In genomic region chr5:13987843-13988464, GRCh38 we compare ENCODE assay signal across 8 cellular contexts. TPM values are rescaled to one million over a fixed set of nuclear protein-coding genes. Genes with fewer than 3 reads are reported as not detected.
DNase-seq lines count a peak whose midpoint lies in the region; ATAC-seq and TF ChIP-seq lines count a peak whose summit lies in the region.

No MANE protein-coding gene starts in this region.

- no peaks in the 10 kb centered on the region for H3K9me3 Mint-ChIP-seq in chondrocyte (ENCODE audit: low read depth)

- TF ChIP-seq CTCF in chondrocyte (IDR thresholded peaks at IDR 0.05) (peak; percentile 98), right lobe of liver (IDR thresholded peaks at IDR 0.05) (peak; percentile 80 to 86 (median 86)), uterus (IDR thresholded peaks at IDR 0.05) (peak; percentile 68 to 76 (median 72))

- H3K36me3 ChIP-seq in right lobe of liver, result no peaks in the 10 kb centered on the region
- no peaks in the 10 kb centered on the region for H3K36me3 ChIP-seq in uterus

- H3K27ac ChIP-seq in right lobe of liver (no peak overlapping the region), uterus (no peak overlapping the region)

- H3K27me3 ChIP-seq in right lobe of liver, result no peaks in the 10 kb centered on the region
- no peaks in the 10 kb centered on the region for H3K27me3 ChIP-seq in uterus

- no peaks in the 10 kb centered on the region for H3K9me3 ChIP-seq in right lobe of liver
- H3K9me3 ChIP-seq in uterus, result no peaks in the 10 kb centered on the region

- DNase-seq in DMS153 treated with DMSO at 0.1 percent for 48 hours (lab: John Stamatoyannopoulos, UW; ENCODE audit: unreplicated experiment) (peak; percentile 76), KG1 (lab: John Stamatoyannopoulos, UW) (peak; percentile 58), OCI-M1 (lab: John Stamatoyannopoulos, UW) (peak; percentile 59), chondrocyte (ENCODE audit: low spot score) (no peak), right lobe of liver (peak in 1 of 3 donors; percentile 35), uterus (peak; percentile 17 to 25), posterior vena cava (ENCODE audit: low spot score) (no peak)

- peaks cover 0 to 4% (median 0%) of the 10 kb centered on the region in 4 donors for H3K4me1 ChIP-seq in right lobe of liver
- H3K4me1 ChIP-seq in uterus, result no peaks in the 10 kb centered on the region

- H3K27me3 Mint-ChIP-seq in chondrocyte (ENCODE audit: low read depth), result no peaks in the 10 kb centered on the region

- TF ChIP-seq POLR2A in right lobe of liver (IDR thresholded peaks at IDR 0.05) (no peak), uterus (IDR thresholded peaks at IDR 0.05) (no peak)

- peak; percentile 90 for ATAC-seq in GM19395 (IDR thresholded peaks at IDR 0.05; ENCODE audit: unreplicated experiment)
- peak; percentile 86 to 93 (median 88) for ATAC-seq in right lobe of liver

- intact Hi-C loops in right lobe of liver (cut with DNase I), result no loop called here
- intact Hi-C loops in uterus (cut with DNase I; ENCODE audit: low total_unique reads), result loop anchor here (10.0 kb wide), 1 partner anchor 657 kb away; no protein-coding TSS in a partner anchor
- intact Hi-C loops in posterior vena cava (cut with DNase I), result loop anchor here in 1 of 2 donors (10.0 kb wide), 2 partner anchors 137 to 667 kb away; no protein-coding TSS in a partner anchor

- WGBS in right lobe of liver (ENCODE audit: insufficient coverage, low coverage, low lambda C conversion rate, missing lambda C conversion rate), result 15% methylated on average over 7 of the region's 7 CpGs

- H3K4me3 Mint-ChIP-seq in chondrocyte (ENCODE audit: unreplicated experiment), result no peak overlapping the region

- H3K4me1 Mint-ChIP-seq in chondrocyte (ENCODE audit: low read depth), result peaks cover 21% of the 10 kb centered on the region

- no peaks in the 10 kb centered on the region for H3K36me3 Mint-ChIP-seq in chondrocyte (ENCODE audit: low read depth)

- peak overlapping the region; percentile 45 for H3K27ac Mint-ChIP-seq in chondrocyte (ENCODE audit: unreplicated experiment)

- H3K4me3 ChIP-seq in right lobe of liver (no peak overlapping the region), uterus (no peak overlapping the region)

RNA-seq across cellular contexts. Expression of gene DNAH5, which starts 43.5 kb away (rescaled TPM):
- total RNA-seq in chondrocyte (0.46 to 0.77 TPM (median 0.50 TPM) in 3 replicates), right lobe of liver (10 to 100 TPM in 1 of 6 experiments, 1 to 10 TPM in 5; 1.2 to 16.2 (median 3.4) TPM), uterus (1 to 10 TPM in 1 of 4 donors, under 1 TPM in 3; under 0.01 to 1.8 (median 0.18) TPM), posterior vena cava (under 1 TPM; 0.19 to 0.57 TPM)

Comparison
In these comparisons a context has a peak if more than half of its experiments do, and no peak if none do; other contexts are left out.
1. DNase-seq: peak in DMS153 treated with DMSO at 0.1 percent for 48 hours (single experiment), KG1 (single experiment), OCI-M1 (single experiment) and uterus (2 of 2); none in chondrocyte (single experiment) and posterior vena cava (single experiment).
2. Peak in every context shown above with its lines, with median percentiles within 50 percentile points of each other: CTCF ChIP-seq.